In genomic region chr7:41793556-41793955, GRCh38 we compare ENCODE assay signal across 7 cellular contexts.
"Had no signal": no experiment of that assay in that cellular context is flagged by ENCODE, and none has a peak within 500 bp of the region (broad histone marks: within the 10 kb centered on the region; RNA-seq: fewer than 3 reads in every experiment).

No MANE protein-coding gene starts in this region.

- ATAC-seq: K562 had no signal

- H3K27ac Mint-ChIP-seq: IgD-negative memory B cell had no signal

- H3K4me3 ChIP-seq: K562 had no signal

- DNase-seq: IMR-90, KBM-7, KG1 had no signal

- H3K4me3 Mint-ChIP-seq: IgD-negative memory B cell had no signal

- H3K27ac ChIP-seq: HL-60 had no signal

- FAIRE-seq: HTR-8/SVneo, K562 had no signal

- H3K4me1 Mint-ChIP-seq: IgD-negative memory B cell had no signal
